12 cellular contexts compared by ENCODE assay signal in genomic region chr6:221531-222349, GRCh38.
DNase-seq lines count a peak whose midpoint lies in the region; ATAC-seq and TF ChIP-seq lines count a peak whose summit lies in the region.
"Had no signal": no experiment of that assay in that cellular context is flagged by ENCODE, and none has a peak within 500 bp of the region (broad histone marks: within the 10 kb centered on the region; RNA-seq: fewer than 3 reads in every experiment).

No MANE protein-coding gene starts in this region.

- peak overlapping the region; percentile 88 for H3K27ac Mint-ChIP-seq in stimulated activated naive CD8-positive, alpha-beta T cell treated with anti-CD3 and anti-CD28 coated beads, Interleukin-15, Interleukin-2, amounts not matched to agents 100 ng/mL and 50 ng/mL, for 24 hours
- peak overlapping the region in 1 of 2 donors; percentile 92 for H3K27ac Mint-ChIP-seq in stimulated activated naive CD8-positive, alpha-beta T cell treated with anti-CD3 and anti-CD28 coated beads, Interleukin-15, amount 100 ng/mL, for 72 hours
- H3K27ac Mint-ChIP-seq: nephron had no signal

- no peaks in the 10 kb centered on the region for H3K9me3 ChIP-seq in Loucy (ENCODE audit: insufficient read depth, low read depth, low read length)

- no peaks in the 10 kb centered on the region for H3K27me3 ChIP-seq in Loucy (ENCODE audit: insufficient read depth, low read length, poor library complexity, severe bottlenecking)

- no peaks in the 10 kb centered on the region for H3F3A ChIP-seq in Loucy (ENCODE audit: low read depth)

- peaks cover 100% of the 10 kb centered on the region for H3K4me1 Mint-ChIP-seq in stimulated activated naive CD8-positive, alpha-beta T cell treated with anti-CD3 and anti-CD28 coated beads, Interleukin-15, Interleukin-2, amounts not matched to agents 100 ng/mL and 50 ng/mL, for 24 hours (ENCODE audit: low read depth)
- peaks cover 100% of the 10 kb centered on the region for H3K4me1 Mint-ChIP-seq in stimulated activated naive CD8-positive, alpha-beta T cell treated with anti-CD3 and anti-CD28 coated beads, Interleukin-15, amount 100 ng/mL, for 72 hours

- no peaks in the 10 kb centered on the region for H3K9me2 ChIP-seq in Loucy (replicated peaks; ENCODE audit: low read depth, low read length)

- H3K4me1 ChIP-seq in Loucy (ENCODE audit: insufficient read depth, low read length, poor library complexity, severe bottlenecking), result peaks cover 43% of the 10 kb centered on the region

- H3K79me2 ChIP-seq in Loucy (ENCODE audit: insufficient read depth, low read length), result no peaks in the 10 kb centered on the region

- H4K20me1 ChIP-seq in Loucy (ENCODE audit: insufficient read depth, low read length, poor library complexity, severe bottlenecking), result no peaks in the 10 kb centered on the region

- peak overlapping the region; percentile 57 for H2AFZ ChIP-seq in Loucy (ENCODE audit: low read length)

- H3K4me3 Mint-ChIP-seq in stimulated activated naive CD8-positive, alpha-beta T cell treated with anti-CD3 and anti-CD28 coated beads, Interleukin-15, Interleukin-2, amounts not matched to agents 100 ng/mL and 50 ng/mL, for 24 hours, result peak overlapping the region; percentile 38
- peak overlapping the region; percentile 42 to 71 for H3K4me3 Mint-ChIP-seq in stimulated activated naive CD8-positive, alpha-beta T cell treated with anti-CD3 and anti-CD28 coated beads, Interleukin-15, amount 100 ng/mL, for 72 hours
- H3K4me3 Mint-ChIP-seq: nephron had no signal

- no peaks in the 10 kb centered on the region for H3K36me3 Mint-ChIP-seq in stimulated activated naive CD8-positive, alpha-beta T cell treated with anti-CD3 and anti-CD28 coated beads, Interleukin-15, Interleukin-2, amounts not matched to agents 100 ng/mL and 50 ng/mL, for 24 hours (ENCODE audit: low read depth)

- in situ Hi-C loops in astrocyte of the spinal cord (cut with HindIII; ENCODE audit: low sequenced_read_pairs), result no loop called here

- TF ChIP-seq CTCF in Loucy (conservative IDR thresholded peaks at IDR 0.05; ENCODE audit: low read length), result no peak
- no peak for TF ChIP-seq CTCF in astrocyte of the spinal cord (IDR thresholded peaks at IDR 0.05; ENCODE audit: low read depth, low read length)

- ATAC-seq in stimulated activated naive CD8-positive, alpha-beta T cell treated with anti-CD3 and anti-CD28 coated beads, Interleukin-15, Interleukin-2, amounts not matched to agents 100 U/mL and 50 U/mL, for 24 hours, result no peak
- ATAC-seq in stimulated activated naive CD8-positive, alpha-beta T cell treated with anti-CD3 and anti-CD28 coated beads, Interleukin-15, amount 100 ng/mL, for 72 hours, result no peak

- no peak overlapping the region for H3K9ac ChIP-seq in Loucy (ENCODE audit: low read depth, low read length, poor library complexity, severe bottlenecking)

- H3K4me2 ChIP-seq in Loucy (ENCODE audit: low read depth, low read length, poor library complexity, severe bottlenecking), result peak overlapping the region; percentile 39

- H3K27me3 Mint-ChIP-seq in stimulated activated naive CD8-positive, alpha-beta T cell treated with anti-CD3 and anti-CD28 coated beads, Interleukin-15, Interleukin-2, amounts not matched to agents 100 ng/mL and 50 ng/mL, for 24 hours, result no peaks in the 10 kb centered on the region
- H3K27me3 Mint-ChIP-seq in stimulated activated naive CD8-positive, alpha-beta T cell treated with anti-CD3 and anti-CD28 coated beads, Interleukin-15, amount 100 ng/mL, for 72 hours, result no peaks in the 10 kb centered on the region

- H3K4me3 ChIP-seq in Loucy (ENCODE audit: low read length, poor library complexity, severe bottlenecking) (no peak overlapping the region), astrocyte of the spinal cord (ENCODE audit: low read depth, low read length) (no peak overlapping the region)

- DNase-seq in stimulated activated naive CD8-positive, alpha-beta T cell treated with anti-CD3 and anti-CD28 coated beads, Interleukin-15, Interleukin-2, amounts not matched to agents 100 U/mL and 50 U/mL, for 24 hours, result no peak
- peak; percentile 45 for DNase-seq in astrocyte of the spinal cord (ENCODE audit: low read depth, low spot score)
- DNase-seq in stimulated activated naive CD8-positive, alpha-beta T cell treated with anti-CD3 and anti-CD28 coated beads, Interleukin-15, amount 100 ng/mL, for 72 hours, result no peak
- DNase-seq in NCI-H2227 (lab: John Stamatoyannopoulos, UW; ENCODE audit: unreplicated experiment), result no peak
- no peak for DNase-seq in iPS-NIHi11 (ENCODE audit: low spot score)
- no peak for DNase-seq in NCI-H2107 (lab: John Stamatoyannopoulos, UW)
- DNase-seq: hypothalamus, NCI-H187 treated with DMSO at 0.1 percent for 48 hours, NCI-H748 treated with DMSO at 0.1 percent for 48 hours had no signal

- H3K9me3 Mint-ChIP-seq in stimulated activated naive CD8-positive, alpha-beta T cell treated with anti-CD3 and anti-CD28 coated beads, Interleukin-15, Interleukin-2, amounts not matched to agents 100 ng/mL and 50 ng/mL, for 24 hours, result no peaks in the 10 kb centered on the region
- no peaks in the 10 kb centered on the region for H3K9me3 Mint-ChIP-seq in stimulated activated naive CD8-positive, alpha-beta T cell treated with anti-CD3 and anti-CD28 coated beads, Interleukin-15, amount 100 ng/mL, for 72 hours
- H3K9me3 Mint-ChIP-seq: nephron had no signal

- H3K36me3 ChIP-seq in Loucy (ENCODE audit: insufficient read depth, low read length), result no peaks in the 10 kb centered on the region
